24 cellular contexts compared by ENCODE assay signal in genomic region chr7:117544061-117544460, GRCh38.
"Had no signal": no experiment of that assay in that cellular context is flagged by ENCODE, and none has a peak within 500 bp of the region (broad histone marks: within the 10 kb centered on the region; RNA-seq: fewer than 3 reads in every experiment).

No MANE protein-coding gene starts in this region.

- H3K79me2 ChIP-seq: parathyroid adenoma had no signal

- H3K27me3 ChIP-seq: neural progenitor cell, ovary, right lobe of liver, sigmoid colon, stomach, thyroid gland, tibial nerve, upper lobe of right lung, uterus had no signal

- H3K36me3 ChIP-seq: neural progenitor cell, ovary, right lobe of liver, sigmoid colon, stomach, thoracic aorta, thyroid gland, tibial nerve, upper lobe of right lung, uterus had no signal

- DNase-seq: natural killer cell; occipital lobe; ovary; posterior cingulate gyrus; psoas muscle; right cardiac atrium; right lobe of liver; sigmoid colon; small intestine; stimulated activated CD4-positive, alpha-beta T cell treated with anti-CD3 and anti-CD28 coated beads, Interleukin-15, amount 100 ng/mL, for 24 hours; stimulated activated CD4-positive, alpha-beta T cell treated with anti-CD3 and anti-CD28 coated beads, Interleukin-2, amount 100 ng/mL, for 24 hours; stimulated activated CD4-positive, alpha-beta T cell treated with anti-CD3 and anti-CD28 coated beads, Interleukin-2, amount 100 ng/mL, for 48 hours; stimulated activated CD4-positive, alpha-beta T cell treated with anti-CD3 and anti-CD28 coated beads, Interleukin-4, amount 100 ng/mL, for 24 hours; stimulated activated naive B cell treated with anti-CD40 and anti-IgM and Interleukin-4, amounts not matched to agents 10 μg/mL and 1 μg/mL and 100 μg/mL, for 72 hours; stimulated activated naive CD4-positive, alpha-beta T cell treated with Interleukin-2 at 50 U/mL for 16 hours; stomach; thyroid gland; upper lobe of right lung; uterus had no signal

- H3K27ac ChIP-seq: neural progenitor cell, ovary, parathyroid adenoma, psoas muscle, right lobe of liver, sigmoid colon, stomach, thoracic aorta, thyroid gland, tibial nerve, upper lobe of right lung, uterus had no signal

- H3K4me3 ChIP-seq: neural progenitor cell, ovary, psoas muscle, right lobe of liver, sigmoid colon, stomach, thoracic aorta, thyroid gland, tibial nerve, upper lobe of right lung, uterus had no signal

- H3K4me1 ChIP-seq: neural progenitor cell, parathyroid adenoma, psoas muscle, right lobe of liver, sigmoid colon, stomach, thyroid gland, tibial nerve, upper lobe of right lung, uterus had no signal

- H3K4me2 ChIP-seq: neural progenitor cell had no signal

- H3K9me3 ChIP-seq: ovary, psoas muscle, right lobe of liver, sigmoid colon, stomach, thoracic aorta, thyroid gland, tibial nerve, upper lobe of right lung, uterus had no signal

- H2AFZ ChIP-seq: neural progenitor cell, parathyroid adenoma had no signal

- ATAC-seq: natural killer cell; psoas muscle; right cardiac atrium; right lobe of liver; stimulated activated effector memory CD8-positive, alpha-beta T cell treated with anti-CD3 and anti-CD28 coated beads, Interleukin-12 subunit alpha, Interleukin-12 subunit beta, amount 100 ng/mL, for 72 hours; stimulated activated naive B cell treated with anti-CD40 and anti-IgM and Interleukin-4, amounts not matched to agents 10 μg/mL and 1 μg/mL and 100 μg/mL, for 72 hours; upper lobe of right lung had no signal
